ENCODE assay signal across 8 cellular contexts in the genomic region with DNA sequence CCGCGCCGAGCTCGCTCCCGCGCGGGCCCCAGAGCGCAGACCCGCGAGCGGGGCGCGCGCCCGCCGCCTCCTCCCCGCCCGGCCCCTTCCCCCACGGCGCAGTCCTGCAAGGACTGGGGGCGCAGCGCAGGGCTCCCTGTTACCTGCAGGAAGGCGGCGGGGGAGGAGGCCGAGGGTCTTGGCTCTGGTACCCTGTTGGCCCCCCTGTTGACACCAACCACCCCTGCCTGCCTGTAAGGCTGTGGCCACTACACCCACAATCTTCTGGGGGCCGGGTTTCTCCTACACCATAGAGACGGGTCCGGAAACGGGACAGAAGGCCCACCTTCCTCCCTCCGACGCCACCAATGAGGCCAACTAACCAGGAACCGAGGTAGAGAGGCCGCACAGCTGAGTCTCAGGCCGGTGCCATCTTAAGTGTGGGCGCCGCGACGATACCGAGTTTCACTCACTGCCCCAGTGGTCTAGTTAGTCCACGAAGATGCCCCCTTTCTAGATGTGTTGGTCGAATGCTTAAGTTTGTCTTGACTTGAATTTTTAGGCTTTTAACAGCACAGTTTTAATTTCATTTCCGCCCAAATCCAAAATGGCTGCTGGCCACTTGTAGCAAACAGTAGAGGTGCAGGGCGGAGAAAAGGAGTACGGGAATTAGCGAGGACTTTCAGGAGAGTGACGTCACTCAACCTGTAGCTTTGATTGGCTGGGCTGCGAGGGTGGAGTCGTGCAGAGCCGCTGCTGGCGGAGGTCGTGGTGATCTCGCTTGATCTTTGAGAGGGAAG. TPM values are rescaled to one million over a fixed set of nuclear protein-coding genes. Genes with fewer than 3 reads are reported as not detected.
A peak's percentile ranks its signal among the peaks of the same experiment; 100 is the strongest.
DNase-seq lines count a peak whose midpoint lies in the region; ATAC-seq and TF ChIP-seq lines count a peak whose summit lies in the region.

A gene with protein sequence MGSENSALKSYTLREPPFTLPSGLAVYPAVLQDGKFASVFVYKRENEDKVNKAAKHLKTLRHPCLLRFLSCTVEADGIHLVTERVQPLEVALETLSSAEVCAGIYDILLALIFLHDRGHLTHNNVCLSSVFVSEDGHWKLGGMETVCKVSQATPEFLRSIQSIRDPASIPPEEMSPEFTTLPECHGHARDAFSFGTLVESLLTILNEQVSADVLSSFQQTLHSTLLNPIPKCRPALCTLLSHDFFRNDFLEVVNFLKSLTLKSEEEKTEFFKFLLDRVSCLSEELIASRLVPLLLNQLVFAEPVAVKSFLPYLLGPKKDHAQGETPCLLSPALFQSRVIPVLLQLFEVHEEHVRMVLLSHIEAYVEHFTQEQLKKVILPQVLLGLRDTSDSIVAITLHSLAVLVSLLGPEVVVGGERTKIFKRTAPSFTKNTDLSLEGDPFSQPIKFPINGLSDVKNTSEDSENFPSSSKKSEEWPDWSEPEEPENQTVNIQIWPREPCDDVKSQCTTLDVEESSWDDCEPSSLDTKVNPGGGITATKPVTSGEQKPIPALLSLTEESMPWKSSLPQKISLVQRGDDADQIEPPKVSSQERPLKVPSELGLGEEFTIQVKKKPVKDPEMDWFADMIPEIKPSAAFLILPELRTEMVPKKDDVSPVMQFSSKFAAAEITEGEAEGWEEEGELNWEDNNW (minus strand): TSS at position 252 of the 779 bp plus-strand sequence. CDS start 5,056 bp downstream, outside the sequence.

- peaks cover 35% of the 10 kb centered on the region for H3K4me1 ChIP-seq in CD8-positive, alpha-beta T cell (ENCODE audit: insufficient read depth, low read length)
- H3K4me1 ChIP-seq in lung (ENCODE audit: control insufficient read depth in 2 of 2, insufficient read depth in 2 of 2, low read length in 2 of 2): peaks cover 5 to 12% of the 10 kb centered on the region in 2 donors

- H3K4me1 Mint-ChIP-seq in CD8-positive, alpha-beta T cell (ENCODE audit: low read depth): peaks cover 45% of the 10 kb centered on the region

- ATAC-seq in CD8-positive, alpha-beta T cell: peak; percentile 83
- peak; percentile 82 for ATAC-seq in GM19467 (IDR thresholded peaks at IDR 0.05; ENCODE audit: unreplicated experiment)
- ATAC-seq in lung (ENCODE audit: insufficient read depth, low FRiP score): peak; percentile 96

- H3K9me3 ChIP-seq in CD8-positive, alpha-beta T cell (ENCODE audit: low read length): no peaks in the 10 kb centered on the region
- no peaks in the 10 kb centered on the region for H3K9me3 ChIP-seq in lung (ENCODE audit: control insufficient read depth in 2 of 2, insufficient read depth in 1 of 2, low read length in 1 of 2)

- peak; percentile 75 to 94 (median 87) for DNase-seq in CD8-positive, alpha-beta T cell
- DNase-seq in HS-27A (ENCODE audit: low read depth): peak; percentile 93
- peak; percentile 35 for DNase-seq in NK-92 (lab: John Stamatoyannopoulos, UW; ENCODE audit: unreplicated experiment)
- DNase-seq in activated CD8-positive, alpha-beta memory T cell treated with anti-CD3 and anti-CD28 coated beads for 1 hour (ENCODE audit: extremely low read depth in 1 of 2, low read depth in 1 of 2): peak; percentile 73 to 84
- DNase-seq in effector CD4-positive, alpha-beta T cell: peak; percentile 87
- DNase-seq in lung (ENCODE audit: low spot score): peak; percentile 95
- DNase-seq in stimulated activated CD4-positive, alpha-beta T cell treated with anti-CD3 and anti-CD28 coated beads, TNF-alpha, amount 100 ng/mL, for 4 hours (ENCODE audit: low read depth in 3 of 3): peak; percentile 69 to 84 (median 78)

- WGBS in lung, 2 donors: 0 to 1% methylated on average over 37 to 52 of the region's 52 CpGs

- intact Hi-C loops in CD8-positive, alpha-beta T cell (cut with DNase I, micrococcal nuclease): loop anchor here (1.0 to 10.0 kb wide), 19 partner anchors 100 to 1957 kb away; partner anchors contain the start of genes DCAF6 (in 2 of the 2), GORAB (in 2 of the 2), KIFAP3 (in 2 of the 2) and METTL13 (in 2 of the 2)

- peak within 1 kb of the TSS; percentile 89 for H3K4me3 Mint-ChIP-seq in CD8-positive, alpha-beta T cell

- peak within 1 kb of the TSS; percentile 82 for H3K4me3 ChIP-seq in CD8-positive, alpha-beta T cell (ENCODE audit: low read depth, low read length)
- peak within 1 kb of the TSS; percentile 81 for H3K4me3 ChIP-seq in lung

- CTCF ChIA-PET in CD8-positive, alpha-beta T cell (lab: Charles Lee): interaction anchor here (1.0 to 1.6 kb wide), 2 partner anchors 99 to 183 kb away, joined by 3 read pairs; partner anchors contain the start of gene METTL18

- H3K27me3 Mint-ChIP-seq in CD8-positive, alpha-beta T cell (ENCODE audit: low read depth): no peaks in the 10 kb centered on the region

- POLR2A ChIA-PET in CD8-positive, alpha-beta T cell (lab: Charles Lee): interaction anchor here (0.6 to 2.8 kb wide), 13 partner anchors 8 to 1957 kb away, joined by 3 to 22 read pairs (median 4); partner anchors contain the start of genes BLZF1, KIFAP3, METTL18 and MPC2

- H3K27ac Mint-ChIP-seq in CD8-positive, alpha-beta T cell: peak within 1 kb of the TSS; percentile 99

- peaks cover 14% of the 10 kb centered on the region for H3K36me3 Mint-ChIP-seq in CD8-positive, alpha-beta T cell

- H3K27ac ChIP-seq in CD8-positive, alpha-beta T cell (ENCODE audit: low read depth, low read length): peak within 1 kb of the TSS; percentile 99
- peak within 1 kb of the TSS; percentile 99 to 100 for H3K27ac ChIP-seq in lung (ENCODE audit: low read depth in 1 of 2, low read length in 1 of 2)

- no peaks in the 10 kb centered on the region for H3K27me3 ChIP-seq in CD8-positive, alpha-beta T cell (ENCODE audit: insufficient read depth, low read length)
- no peaks in the 10 kb centered on the region for H3K27me3 ChIP-seq in lung (ENCODE audit: control insufficient read depth, insufficient read depth)

- TF ChIP-seq CTCF in CD8-positive, alpha-beta T cell (IDR thresholded peaks at IDR 0.05): no peak
- no peak for TF ChIP-seq CTCF in lung (IDR thresholded peaks at IDR 0.05; ENCODE audit: control extremely low read depth, extremely low read depth)

- H3K9me3 Mint-ChIP-seq in CD8-positive, alpha-beta T cell: no peaks in the 10 kb centered on the region

- no peaks in the 10 kb centered on the region for H3K36me3 ChIP-seq in CD8-positive, alpha-beta T cell (ENCODE audit: insufficient read depth, low read length)
- peaks cover 0 to 2% of the 10 kb centered on the region in 2 donors for H3K36me3 ChIP-seq in lung (ENCODE audit: control insufficient read depth in 2 of 2, insufficient read depth in 2 of 2, low read length in 2 of 2)

RNA-seq across cellular contexts. Expression of the gene that starts here (rescaled TPM):
- total RNA-seq in CD8-positive, alpha-beta T cell: 1 to 10 TPM; 3.3 to 3.7 TPM
- 10 to 100 TPM in 1 of 2 donors, 1 to 10 TPM in 1; 9.5 to 16.0 TPM for total RNA-seq in lung
- 1 to 10 TPM; 3.8 to 5.7 TPM for polyA plus RNA-seq in lung

Comparison
In these comparisons a context has a peak if more than half of its experiments do, and no peak if none do; other contexts are left out.
1. Peak in every context shown above with its lines: DNase-seq, ATAC-seq, H3K4me3 ChIP-seq and H3K27ac ChIP-seq.
2. DNase-seq: peak in every context shown above with its lines; median percentile 95 in lung; 93 in HS-27A; 87 in CD8-positive, alpha-beta T cell; 87 in effector CD4-positive, alpha-beta T cell; 78 in activated CD8-positive, alpha-beta memory T cell treated with anti-CD3 and anti-CD28 coated beads for 1 hour; 78 in stimulated activated CD4-positive, alpha-beta T cell treated with anti-CD3 and anti-CD28 coated beads, TNF-alpha, amount 100 ng/mL, for 4 hours; 35 in NK-92.